ENCODE assay signal across 16 cellular contexts in the genomic region with DNA sequence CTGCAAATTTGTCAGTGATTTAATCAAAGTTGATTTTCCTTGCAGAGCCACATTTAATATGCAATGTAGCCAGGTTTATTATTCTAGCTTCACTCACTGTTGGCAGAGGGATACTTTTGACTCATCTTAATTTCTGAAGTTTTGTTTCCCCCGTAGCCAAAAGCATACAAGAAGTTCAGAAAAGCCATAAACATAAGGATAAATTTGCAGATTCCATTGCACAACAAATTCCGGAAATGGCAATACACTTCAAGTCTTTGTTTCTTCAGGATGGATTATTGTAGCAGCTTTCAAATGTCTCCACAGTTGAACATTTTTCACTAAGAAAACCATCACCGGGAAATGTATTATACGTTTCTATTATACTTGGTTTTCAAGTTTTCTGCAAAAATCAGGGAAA.
"Had no signal": no experiment of that assay in that cellular context is flagged by ENCODE, and none has a peak within 500 bp of the region (broad histone marks: within the 10 kb centered on the region; RNA-seq: fewer than 3 reads in every experiment).

No MANE protein-coding gene starts in this region.

- H3K36me3 ChIP-seq: brain microvascular endothelial cell, colonic mucosa, thyroid gland had no signal

- DNase-seq: activated CD4-positive, alpha-beta T cell treated with anti-CD3 and anti-CD28 coated beads, Interleukin-2, amount 10 ng/mL, durations not matched to agents 7 days and 5 days; activated CD8-positive, alpha-beta T cell treated with anti-CD3 and anti-CD28 coated beads, Interleukin-2, amount 10 ng/mL, durations not matched to agents 7 days and 5 days; activated naive CD4-positive, alpha-beta T cell treated with Interleukin-2 at 50 U/mL for 16 hours; activated naive CD8-positive, alpha-beta T cell treated with anti-CD3 and anti-CD28 coated beads, Interleukin-2, amount 10 ng/mL, durations not matched to agents 7 days and 5 days; activated T-cell treated with anti-CD3 and anti-CD28 coated beads, Interleukin-2, amount 50 U/mL, for 24 hours; aorta; brain microvascular endothelial cell; colonic mucosa; glutamatergic neuron; nephron progenitor cell; nucleus accumbens; posterior cingulate gyrus; stimulated activated naive B cell treated with anti-CD40 and anti-IgM and Interleukin-4, amounts not matched to agents 10 μg/mL and 1 μg/mL and 100 μg/mL, for 72 hours; T1000; thyroid gland had no signal

- H3K27ac ChIP-seq: brain microvascular endothelial cell, thyroid gland had no signal

- ATAC-seq: activated CD4-positive, CD25-positive, alpha-beta regulatory T cell treated with anti-CD3 and anti-CD28 coated beads, Interleukin-2, amount 50 U/mL, for 24 hours; activated CD8-positive, alpha-beta T cell treated with anti-CD3 and anti-CD28 coated beads, Interleukin-2, amount 10 ng/mL, durations not matched to agents 7 days and 5 days; stimulated activated naive B cell treated with anti-CD40 and anti-IgM and Interleukin-4, amounts not matched to agents 10 μg/mL and 1 μg/mL and 100 μg/mL, for 72 hours had no signal

- H3K4me3 ChIP-seq: colonic mucosa, thyroid gland had no signal

- H3K27me3 ChIP-seq: brain microvascular endothelial cell, colonic mucosa, thyroid gland had no signal

- H3K9me3 ChIP-seq: colonic mucosa, thyroid gland had no signal
